Comparison of ENCODE assay signal across 17 cellular contexts in genomic region chr17:76237859-76238313, GRCh38. TPM values are rescaled to one million over a fixed set of nuclear protein-coding genes. Genes with fewer than 3 reads are reported as not detected.
DNase-seq lines count a peak whose midpoint lies in the region; ATAC-seq, FAIRE-seq and TF ChIP-seq lines count a peak whose summit lies in the region.
"Had no signal": no experiment of that assay in that cellular context is flagged by ENCODE, and none has a peak within 500 bp of the region (broad histone marks: within the 10 kb centered on the region; RNA-seq: fewer than 3 reads in every experiment).

No MANE protein-coding gene starts in this region.

- no peak overlapping the region for H3K9ac ChIP-seq in liver (ENCODE audit: low read depth in 1 of 2, low read length in 2 of 2)

- H3K27me3 Mint-ChIP-seq in activated T-helper 17 cell treated with anti-CD3 and anti-CD28 coated beads, Interleukin-2, amount 50 U/mL, for 72 hours = no peaks in the 10 kb centered on the region

- H3K27me3 ChIP-seq in liver (ENCODE audit: control insufficient read depth in 4 of 4, insufficient read depth in 4 of 4, low read length in 3 of 4) = no peaks in the 10 kb centered on the region

- H3K9me3 ChIP-seq in A549 (no peaks in the 10 kb centered on the region), liver (ENCODE audit: control insufficient read depth in 4 of 4, low read length in 3 of 4) (no peaks in the 10 kb centered on the region)
- H3K9me3 ChIP-seq: gastroesophageal sphincter had no signal

- no peak for FAIRE-seq in A549 (lab: Jason Lieb, UNC)

- H3K4me1 ChIP-seq in A549 (peaks cover 38% of the 10 kb centered on the region), liver (ENCODE audit: control insufficient read depth in 4 of 4, insufficient read depth in 4 of 4, low read length in 3 of 4) (peaks cover 6 to 12% (median 7%) of the 10 kb centered on the region in 4 donors)

- H3K4me3 ChIP-seq in A549 (no peak overlapping the region), liver (ENCODE audit: low read depth in 1 of 3, low read length in 3 of 3) (no peak overlapping the region)
- H3K4me3 ChIP-seq: gastroesophageal sphincter, GM23338 had no signal

- TF ChIP-seq POLR2A in A549 (IDR thresholded peaks at IDR 0.05; ENCODE audit: low read length) = no peak

- H3K4me1 Mint-ChIP-seq in activated T-helper 17 cell treated with anti-CD3 and anti-CD28 coated beads, Interleukin-2, amount 50 U/mL, for 72 hours = peaks cover 19% of the 10 kb centered on the region

- H3K4me3 Mint-ChIP-seq in activated T-helper 17 cell treated with anti-CD3 and anti-CD28 coated beads, Interleukin-2, amount 50 U/mL, for 72 hours = peak overlapping the region; percentile 69
- H3K4me3 Mint-ChIP-seq: GM23338; stimulated activated naive B cell treated with anti-CD40 and anti-IgM and Interleukin-4, amounts not matched to agents 10 μg/mL and 1 μg/mL and 100 μg/mL, for 72 hours had no signal

- peaks cover 5% of the 10 kb centered on the region for H3K36me3 Mint-ChIP-seq in activated T-helper 17 cell treated with anti-CD3 and anti-CD28 coated beads, Interleukin-2, amount 50 U/mL, for 72 hours (ENCODE audit: low read depth)
- H3K36me3 Mint-ChIP-seq: IgD-negative memory B cell had no signal

- WGBS in A549 (ENCODE audit: missing lambda C conversion rate) = 14% methylated on average over 7 of the region's 7 CpGs
- 40% methylated on average over 7 of the region's 7 CpGs for WGBS in liver

- TF ChIP-seq CTCF in A549 (IDR thresholded peaks at IDR 0.05) = no peak
- no peak for TF ChIP-seq CTCF in liver (IDR thresholded peaks at IDR 0.05; ENCODE audit: low read depth, low read length, missing input control)

- H3K36me3 ChIP-seq in liver (ENCODE audit: control insufficient read depth in 4 of 4, insufficient read depth in 3 of 4, low read depth in 1 of 4, low read length in 3 of 4) = no peaks in the 10 kb centered on the region
- H3K36me3 ChIP-seq: gastroesophageal sphincter had no signal

- CTCF ChIA-PET in A549 (lab: Yijun Ruan, JAX) = interaction anchor here (1.0 to 3.3 kb wide), 12 partner anchors 11 to 310 kb away, joined by 3 to 22 read pairs (median 4); partner anchors contain the start of gene UBALD2

- peak overlapping the region; percentile 81 for H3K4me2 ChIP-seq in A549
- H3K4me2 ChIP-seq: GM23338 had no signal

- H3K27ac ChIP-seq in A549 (peak overlapping the region; percentile 8 to 71; a peak in 4 of 6 replicates), liver (ENCODE audit: low read depth in 1 of 2, low read length in 2 of 2) (no peak overlapping the region)
- H3K27ac ChIP-seq: gastroesophageal sphincter, RWPE1 had no signal

- no peak overlapping the region for H3K27ac Mint-ChIP-seq in activated T-helper 17 cell treated with anti-CD3 and anti-CD28 coated beads, Interleukin-2, amount 50 U/mL, for 72 hours
- H3K27ac Mint-ChIP-seq: GM23338; stimulated activated naive B cell treated with anti-CD40 and anti-IgM and Interleukin-4, amounts not matched to agents 10 μg/mL and 1 μg/mL and 100 μg/mL, for 72 hours had no signal

- TF ChIP-seq EP300 in A549 (IDR thresholded peaks at IDR 0.05) = no peak

- POLR2A ChIA-PET in A549 (lab: Yijun Ruan, JAX) = interaction anchor here (0.6 to 1.3 kb wide), 5 partner anchors 14 to 333 kb away, joined by 3 to 7 read pairs (median 4); partner anchors contain the start of genes MRPL38 and UBALD2

- H3K9me3 Mint-ChIP-seq in activated T-helper 17 cell treated with anti-CD3 and anti-CD28 coated beads, Interleukin-2, amount 50 U/mL, for 72 hours = no peaks in the 10 kb centered on the region
- H3K9me3 Mint-ChIP-seq: GM23338; IgD-negative memory B cell; stimulated activated naive B cell treated with anti-CD40 and anti-IgM and Interleukin-4, amounts not matched to agents 10 μg/mL and 1 μg/mL and 100 μg/mL, for 72 hours had no signal

- DNase-seq in A549 (ENCODE audit: low read depth in 1 of 2, low spot score in 1 of 2) (peak in 1 of 2 experiments; percentile 54), Daoy (ENCODE audit: low read depth) (peak; percentile 40), SHP77 (lab: John Stamatoyannopoulos, UW) (no peak), NOMO-1 treated with DMSO at 0.1 percent for 48 hours (lab: John Stamatoyannopoulos, UW; ENCODE audit: unreplicated experiment) (no peak), NOMO-1 treated with dmso at 0.1 percent for 144 hours (lab: John Stamatoyannopoulos, UW; ENCODE audit: unreplicated experiment) (no peak), NOMO-1 (lab: John Stamatoyannopoulos, UW; ENCODE audit: unreplicated experiment in 2 of 2) (no peak)
- DNase-seq: DND-41; effector memory CD4-positive, alpha-beta T cell; NCI-H510A treated with DMSO at 0.1 percent for 48 hours; stimulated activated CD4-positive, alpha-beta T cell treated with anti-CD3 and anti-CD28 coated beads, Interleukin-4, amount 100 ng/mL, for 4 hours; stimulated activated naive B cell treated with anti-CD40 and anti-IgM and Interleukin-4, amounts not matched to agents 10 μg/mL and 1 μg/mL and 100 μg/mL, for 72 hours had no signal

- TF ChIP-seq RAD21 in A549 (conservative IDR thresholded peaks at IDR 0.05 in 1 of 2, IDR thresholded peaks at IDR 0.05 in 1 of 2) (no peak), liver (IDR thresholded peaks at IDR 0.05) (no peak)

- ATAC-seq in A549 = peak in 1 of 2 experiments; percentile 49; a peak in 4 of 6 replicates
- ATAC-seq in activated T-helper 17 cell treated with anti-CD3 and anti-CD28 coated beads, Interleukin-2, amount 50 U/mL, for 72 hours (replicated peaks) = no peak
- ATAC-seq: gastroesophageal sphincter; GM23338; stimulated activated naive B cell treated with anti-CD40 and anti-IgM and Interleukin-4, amounts not matched to agents 10 μg/mL and 1 μg/mL and 100 μg/mL, for 72 hours had no signal

TF ChIP-seq in A549, 52 proteins besides CTCF, POLR2A, EP300 and RAD21:
- TF ChIP-seq NPAS2 (CRISPR knock-in tag; IDR thresholded peaks at IDR 0.05; ENCODE audit: borderline replicate concordance) (no peak), FOSL2 (IDR thresholded peaks at IDR 0.05) (no peak; the same call in 1 of the 2 replicates), FOSL2 (CRISPR knock-in tag; IDR thresholded peaks at IDR 0.05) (peak; percentile 73), CEBPB (IDR thresholded peaks at IDR 0.05) (peak; percentile 60 to 86; a peak in 3 of 4 replicates)

TF ChIP-seq in liver, 16 proteins besides CTCF, POLR2A, EP300 and RAD21 (continues in another document):
- TF ChIP-seq REST (IDR thresholded peaks at IDR 0.05) = no peak
- no peak for TF ChIP-seq EGR1 (IDR thresholded peaks at IDR 0.05; ENCODE audit: low read depth in 2 of 2)
- peak; percentile 11 to 55 for TF ChIP-seq RXRA (IDR thresholded peaks at IDR 0.05)
- no peak for TF ChIP-seq ATF3 (IDR thresholded peaks at IDR 0.05)
- no peak for TF ChIP-seq TAF1 (conservative IDR thresholded peaks at IDR 0.05)
- no peak for TF ChIP-seq HNF4G (IDR thresholded peaks at IDR 0.05)
- no peak for TF ChIP-seq FOXA2 (IDR thresholded peaks at IDR 0.05)
- no peak for TF ChIP-seq GABPA (IDR thresholded peaks at IDR 0.05 in 1 of 2, conservative IDR thresholded peaks at IDR 0.05 in 1 of 2)
- TF ChIP-seq NR2F2 (IDR thresholded peaks at IDR 0.05) = no peak

RNA-seq across cellular contexts. Expression of gene RNF157, which starts 2.4 kb away (rescaled TPM):
- 7.2 and 8.2 TPM in 2 replicates for polyA plus RNA-seq in A549 (2011; rRNA removed)
- polyA plus RNA-seq in A549 (2012; cell fraction: cytosol; rRNA removed) = 5.1 and 6.1 TPM in 2 replicates
- 5.8 and 6.8 TPM in 2 replicates for polyA plus RNA-seq in A549 (2012; cell fraction: nucleus; rRNA removed)
- polyA plus RNA-seq in A549 (2017; fragmentation: RNase III; extraction: RNeasy Plus Mini Kit Qiagen cat#74134 plus additional on column Dnase treatment) = 6.6 to 8.5 TPM (median 8.1 TPM) in 3 replicates
- polyA minus RNA-seq in A549 (2011; rRNA and poly(A)+ RNA removed) = 8.3 and 16.6 TPM in 2 replicates
- 4.8 and 7.3 TPM in 2 replicates for total RNA-seq in Daoy (2014; rRNA removed; shearing (Covaris generic))
- 10 to 100 TPM; 15.5 to 17.4 TPM for total RNA-seq in activated T-helper 17 cell treated with anti-CD3 and anti-CD28 coated beads, Interleukin-2, amount 50 U/mL, for 72 hours
- total RNA-seq in liver = 1 to 10 TPM in 1 of 2 donors, under 1 TPM in 1; 0.42 to 2.9 TPM
- polyA plus RNA-seq in liver = under 1 TPM; 0.50 to 0.82 TPM

RNA-seq across cellular contexts. Expression of gene UBALD2, which starts 27.3 kb away (rescaled TPM):
- polyA plus RNA-seq in A549 (2011; rRNA removed) (13.8 and 21.5 TPM in 2 replicates), A549 (2017; fragmentation: RNase III; extraction: RNeasy Plus Mini Kit Qiagen cat#74134 plus additional on column Dnase treatment) (11.4 to 12.9 TPM (median 12.8 TPM) in 3 replicates), liver (1 to 10 TPM; 1.4 to 5.5 TPM)
- 25.8 and 37.7 TPM in 2 replicates for polyA plus RNA-seq in A549 (2012; cell fraction: cytosol; rRNA removed)
- polyA plus RNA-seq in A549 (2012; cell fraction: nucleus; rRNA removed) = 22.8 and 37.0 TPM in 2 replicates
- polyA minus RNA-seq in A549 (2011; rRNA and poly(A)+ RNA removed) = 7.6 and 8.8 TPM in 2 replicates
- 11.5 and 15.9 TPM in 2 replicates for total RNA-seq in Daoy (2014; rRNA removed; shearing (Covaris generic))
- total RNA-seq in activated T-helper 17 cell treated with anti-CD3 and anti-CD28 coated beads, Interleukin-2, amount 50 U/mL, for 72 hours = 100 to 1,000 TPM; 173 to 187 TPM
- total RNA-seq in liver = 1 to 10 TPM; 1.7 to 6.5 TPM

Comparison
In these comparisons a context has a peak if more than half of its experiments do, and no peak if none do; other contexts are left out.
1. H3K27ac ChIP-seq: peak in A549 (2 of 2); none in liver (0 of 2).
2. RNA of gene UBALD2, which starts 27.3 kb away (total RNA-seq): 173 to 187 TPM in activated T-helper 17 cell treated with anti-CD3 and anti-CD28 coated beads, Interleukin-2, amount 50 U/mL, for 72 hours; 11.5 to 15.9 TPM in Daoy and 1.7 to 6.5 TPM in liver; every median in the first group is over 10 times any median in the second.